ENCODE assay signal across 11 cellular contexts in genomic region chr16:90046122-90046970, GRCh38. TPM values are rescaled to one million over a fixed set of nuclear protein-coding genes. Genes with fewer than 3 reads are reported as not detected.
DNase-seq lines count a peak whose midpoint lies in the region; ATAC-seq and TF ChIP-seq lines count a peak whose summit lies in the region.
"Had no signal": no experiment of that assay in that cellular context is flagged by ENCODE, and none has a peak within 500 bp of the region (broad histone marks: within the 10 kb centered on the region; RNA-seq: fewer than 3 reads in every experiment).

No MANE protein-coding gene starts in this region.

- no peaks in the 10 kb centered on the region for H3K36me3 ChIP-seq in CD8-positive, alpha-beta T cell (ENCODE audit: insufficient read depth, low read length)
- peaks cover 35% of the 10 kb centered on the region for H3K36me3 ChIP-seq in MG63

- POLR2A ChIA-PET in CD8-positive, alpha-beta T cell (lab: Charles Lee), result no interaction called here
- POLR2A ChIA-PET in activated CD4-positive, alpha-beta memory T cell treated with anti-CD3 and anti-CD28 coated beads, Interleukin-2, amount 10 ng/mL, durations not matched to agents 7 days and 5 days (lab: Charles Lee), result no interaction called here

- H3K27ac ChIP-seq in CD8-positive, alpha-beta T cell (ENCODE audit: low read depth, low read length), result no peak overlapping the region

- H3K4me3 Mint-ChIP-seq in CD8-positive, alpha-beta T cell, result peak overlapping the region; percentile 15
- H3K4me3 Mint-ChIP-seq in nephron, result peak overlapping the region; percentile 60 to 68 (median 64)
- H3K4me3 Mint-ChIP-seq in activated CD4-positive, alpha-beta memory T cell treated with anti-CD3 and anti-CD28 coated beads, Interleukin-2, amount 10 ng/mL, durations not matched to agents 7 days and 5 days, result no peak overlapping the region
- H3K4me3 Mint-ChIP-seq: activated naive CD4-positive, alpha-beta T cell treated with anti-CD3 and anti-CD28 coated beads for 36 hours had no signal

- intact Hi-C loops in CD8-positive, alpha-beta T cell (cut with DNase I, micrococcal nuclease), result loop anchor here in 1 of 2 experiments (5.0 kb wide), 2 partner anchors 74 to 854 kb away; no protein-coding TSS in a partner anchor

- H3K36me3 Mint-ChIP-seq in CD8-positive, alpha-beta T cell, result no peaks in the 10 kb centered on the region
- H3K36me3 Mint-ChIP-seq in nephron (ENCODE audit: low read depth), result no peaks in the 10 kb centered on the region
- H3K36me3 Mint-ChIP-seq in activated CD4-positive, alpha-beta memory T cell treated with anti-CD3 and anti-CD28 coated beads, Interleukin-2, amount 10 ng/mL, durations not matched to agents 7 days and 5 days (ENCODE audit: low read depth), result no peaks in the 10 kb centered on the region

- CTCF ChIA-PET in CD8-positive, alpha-beta T cell (lab: Charles Lee), result no interaction called here
- CTCF ChIA-PET in activated CD4-positive, alpha-beta memory T cell treated with anti-CD3 and anti-CD28 coated beads, Interleukin-2, amount 10 ng/mL, durations not matched to agents 7 days and 5 days (lab: Charles Lee), result no interaction called here

- DNase-seq in CD8-positive, alpha-beta T cell, result no peak
- DNase-seq in MG63 (no peak), ecto neural progenitor cell (ENCODE audit: low spot score) (peak; percentile 48), GM19238 (ENCODE audit: insufficient read length, low spot score) (no peak), hippocampal formation (lab: John Stamatoyannopoulos, UW) (no peak), anterior cingulate cortex (lab: John Stamatoyannopoulos, UW) (no peak)
- DNase-seq in activated CD4-positive, alpha-beta memory T cell treated with anti-CD3 and anti-CD28 coated beads, Interleukin-2, amount 10 ng/mL, durations not matched to agents 7 days and 5 days, result no peak
- DNase-seq: activated naive CD4-positive, alpha-beta T cell treated with anti-CD3 and anti-CD28 coated beads for 36 hours; NCI-H187 treated with DMSO at 0.1 percent for 48 hours had no signal

- H3K4me1 ChIP-seq in CD8-positive, alpha-beta T cell (ENCODE audit: insufficient read depth, low read length), result peaks cover 10% of the 10 kb centered on the region

- peaks cover 9% of the 10 kb centered on the region for H3K27me3 ChIP-seq in CD8-positive, alpha-beta T cell (ENCODE audit: insufficient read depth, low read length)
- H3K27me3 ChIP-seq in MG63, result no peaks in the 10 kb centered on the region

- peaks cover 13% of the 10 kb centered on the region for H3K27me3 Mint-ChIP-seq in CD8-positive, alpha-beta T cell (ENCODE audit: low read depth)
- peaks cover 10% of the 10 kb centered on the region for H3K27me3 Mint-ChIP-seq in nephron (ENCODE audit: low read depth)
- H3K27me3 Mint-ChIP-seq in activated CD4-positive, alpha-beta memory T cell treated with anti-CD3 and anti-CD28 coated beads, Interleukin-2, amount 10 ng/mL, durations not matched to agents 7 days and 5 days, result no peaks in the 10 kb centered on the region

- no peak overlapping the region for H3K27ac Mint-ChIP-seq in CD8-positive, alpha-beta T cell
- H3K27ac Mint-ChIP-seq in nephron, result peak overlapping the region; percentile 38 to 64 (median 64)
- H3K27ac Mint-ChIP-seq in activated CD4-positive, alpha-beta memory T cell treated with anti-CD3 and anti-CD28 coated beads, Interleukin-2, amount 10 ng/mL, durations not matched to agents 7 days and 5 days, result no peak overlapping the region
- H3K27ac Mint-ChIP-seq: activated naive CD4-positive, alpha-beta T cell treated with anti-CD3 and anti-CD28 coated beads for 36 hours had no signal

- H3K4me3 ChIP-seq in CD8-positive, alpha-beta T cell (ENCODE audit: low read depth, low read length), result peak overlapping the region; percentile 15
- peak overlapping the region; percentile 53 for H3K4me3 ChIP-seq in MG63

- TF ChIP-seq CTCF in CD8-positive, alpha-beta T cell (IDR thresholded peaks at IDR 0.05), result no peak
- no peak for TF ChIP-seq CTCF in nephron (IDR thresholded peaks at IDR 0.05; ENCODE audit: unreplicated experiment in 3 of 3)

- no peak for ATAC-seq in CD8-positive, alpha-beta T cell

- H3K9me3 Mint-ChIP-seq in CD8-positive, alpha-beta T cell, result no peaks in the 10 kb centered on the region
- no peaks in the 10 kb centered on the region for H3K9me3 Mint-ChIP-seq in nephron
- H3K9me3 Mint-ChIP-seq in activated CD4-positive, alpha-beta memory T cell treated with anti-CD3 and anti-CD28 coated beads, Interleukin-2, amount 10 ng/mL, durations not matched to agents 7 days and 5 days, result no peaks in the 10 kb centered on the region
- H3K9me3 Mint-ChIP-seq: activated naive CD4-positive, alpha-beta T cell treated with anti-CD3 and anti-CD28 coated beads for 36 hours had no signal

- H3K9me3 ChIP-seq in CD8-positive, alpha-beta T cell (ENCODE audit: low read length), result no peaks in the 10 kb centered on the region
- no peaks in the 10 kb centered on the region for H3K9me3 ChIP-seq in MG63

- H3K4me1 Mint-ChIP-seq in CD8-positive, alpha-beta T cell (ENCODE audit: low read depth), result peaks cover 7% of the 10 kb centered on the region
- peaks cover 23% of the 10 kb centered on the region for H3K4me1 Mint-ChIP-seq in nephron
- peaks cover 3% of the 10 kb centered on the region for H3K4me1 Mint-ChIP-seq in activated CD4-positive, alpha-beta memory T cell treated with anti-CD3 and anti-CD28 coated beads, Interleukin-2, amount 10 ng/mL, durations not matched to agents 7 days and 5 days

RNA-seq across cellular contexts. Expression of gene DBNDD1, which starts 27.1 kb away (rescaled TPM):
- 1 to 10 TPM in 1 of 2 experiments, under 1 TPM in 1; 0.58 to 1.2 TPM for total RNA-seq in CD8-positive, alpha-beta T cell
- 28.0 and 37.3 TPM in 2 replicates for total RNA-seq in MG63 (2014; rRNA removed; shearing (Covaris generic); ENCODE audit: low replicate concordance)
- total RNA-seq in activated CD4-positive, alpha-beta memory T cell treated with anti-CD3 and anti-CD28 coated beads, Interleukin-2, amount 10 ng/mL, durations not matched to agents 7 days and 5 days, result not detected

RNA-seq across cellular contexts. Expression of gene PRDM7, which starts 30.8 kb away (rescaled TPM):
- total RNA-seq in CD8-positive, alpha-beta T cell, result not detected
- not detected in 2 replicates for total RNA-seq in MG63 (2014; rRNA removed; shearing (Covaris generic); ENCODE audit: low replicate concordance)
- total RNA-seq in activated CD4-positive, alpha-beta memory T cell treated with anti-CD3 and anti-CD28 coated beads, Interleukin-2, amount 10 ng/mL, durations not matched to agents 7 days and 5 days, result not detected
- total RNA-seq: activated naive CD4-positive, alpha-beta T cell treated with anti-CD3 and anti-CD28 coated beads for 36 hours; osteocyte had no signal

Comparison
In these comparisons a context has a peak if more than half of its experiments do, and no peak if none do; other contexts are left out.
1. H3K27ac Mint-ChIP-seq: peak in nephron (3 of 3); none in CD8-positive, alpha-beta T cell (single experiment) and activated CD4-positive, alpha-beta memory T cell treated with anti-CD3 and anti-CD28 coated beads, Interleukin-2, amount 10 ng/mL, durations not matched to agents 7 days and 5 days (single experiment).
2. RNA of gene DBNDD1, which starts 27.1 kb away (total RNA-seq): 28.0 to 37.3 TPM in MG63; 0.58 to 1.2 TPM in CD8-positive, alpha-beta T cell and not detected in activated CD4-positive, alpha-beta memory T cell treated with anti-CD3 and anti-CD28 coated beads, Interleukin-2, amount 10 ng/mL, durations not matched to agents 7 days and 5 days; every median in the first group is over 10 times any median in the second.